Comparison of ENCODE assay signal across 11 cellular contexts in genomic region chr9:132238992-132239391, GRCh38.
A peak's percentile ranks its signal among the peaks of the same experiment; 100 is the strongest.
DNase-seq lines count a peak whose midpoint lies in the region; ATAC-seq and TF ChIP-seq lines count a peak whose summit lies in the region.
"Had no signal": no experiment of that assay in that cellular context is flagged by ENCODE, and none has a peak within 500 bp of the region (broad histone marks: within the 10 kb centered on the region; RNA-seq: fewer than 3 reads in every experiment).

No MANE protein-coding gene starts in this region.

- peak overlapping the region; percentile 66 for H3K4ac ChIP-seq in neuronal stem cell (ENCODE audit: low read length)

- H3K79me1 ChIP-seq in neuronal stem cell (ENCODE audit: low read depth, low read length) = peaks cover 1% of the 10 kb centered on the region

- TF ChIP-seq CTCF in HL-60 (IDR thresholded peaks at IDR 0.05; ENCODE audit: insufficient read depth, low read length) = no peak

- H4K91ac ChIP-seq in neuronal stem cell (ENCODE audit: low read depth, low read length, poor library complexity) = peak overlapping the region; percentile 85

- peak overlapping the region in 1 of 3 donors; percentile 28 for H3K4me3 Mint-ChIP-seq in T-cell

- peak in 1 of 2 experiments; percentile 75 for DNase-seq in HL-60 (ENCODE audit: low read depth in 1 of 2, low spot score in 1 of 2)
- peak; percentile 6 for DNase-seq in SHP77 treated with DMSO at 0.1 percent for 48 hours (lab: John Stamatoyannopoulos, UW)
- no peak for DNase-seq in neuronal stem cell (ENCODE audit: low spot score)
- no peak for DNase-seq in SIG-M5 treated with dmso at 0.1 percent for 504 hours (lab: John Stamatoyannopoulos, UW; ENCODE audit: unreplicated experiment)
- no peak for DNase-seq in T-cell
- no peak for DNase-seq in stimulated activated CD4-positive, alpha-beta T cell treated with anti-CD3 and anti-CD28 coated beads, Interleukin-4, amount 100 ng/mL, for 24 hours
- no peak for DNase-seq in KBM-7
- DNase-seq: NCI-H2029, NCI-H510A had no signal

- H3K27me3 Mint-ChIP-seq in T-cell = peaks cover 0 to 3% of the 10 kb centered on the region in 2 donors

- H2BK120ac ChIP-seq in neuronal stem cell (ENCODE audit: low read depth, low read length) = no peak overlapping the region

- H2BK15ac ChIP-seq in neuronal stem cell (ENCODE audit: low read length) = peak overlapping the region; percentile 3

- H3K4me2 ChIP-seq in BLaER1 = peak overlapping the region; percentile 98
- H3K4me2 ChIP-seq in neuronal stem cell (ENCODE audit: insufficient read depth, low read length, poor library complexity, severe bottlenecking) = no peak overlapping the region

- H3K4me1 Mint-ChIP-seq in T-cell = peaks cover 8 to 18% (median 16%) of the 10 kb centered on the region in 3 donors

- no peak for ATAC-seq in T-cell (replicated peaks in 1 of 4)

- no peak overlapping the region for H3K27ac Mint-ChIP-seq in T-cell

- no peaks in the 10 kb centered on the region for H3K9me3 Mint-ChIP-seq in T-cell

- H3K9me3 ChIP-seq in BLaER1 = no peaks in the 10 kb centered on the region
- no peaks in the 10 kb centered on the region for H3K9me3 ChIP-seq in neuronal stem cell (replicated peaks in 1 of 2; ENCODE audit: control insufficient read depth in 2 of 2, insufficient read depth in 1 of 2, low read depth in 1 of 2, low read length in 2 of 2)

- H3K23ac ChIP-seq in neuronal stem cell (ENCODE audit: low read depth, low read length, poor library complexity) = peak overlapping the region; percentile 80

- POLR2A ChIA-PET in T-cell (lab: Charles Lee) = no interaction called here

- H2BK5ac ChIP-seq in neuronal stem cell (ENCODE audit: low read length) = no peak overlapping the region

- no peak overlapping the region for H4K8ac ChIP-seq in neuronal stem cell (ENCODE audit: low read depth, low read length)

- no peak overlapping the region for H2AK5ac ChIP-seq in neuronal stem cell (ENCODE audit: low read depth, low read length)

- H3K9ac ChIP-seq in BLaER1 (no peak overlapping the region), neuronal stem cell (ENCODE audit: low read depth, low read length, poor library complexity) (peak overlapping the region; percentile 70)

- no CpG with 5 or more reads among the region's 19 CpGs for WGBS in neuronal stem cell (ENCODE audit: extremely low coverage in 2 of 2, insufficient read length in 2 of 2, insufficient replicate concordance in 1 of 2), 2 donors

- H3K36me3 ChIP-seq in BLaER1 = no peaks in the 10 kb centered on the region
- H3K36me3 ChIP-seq in neuronal stem cell (replicated peaks in 1 of 2; ENCODE audit: control insufficient read depth in 2 of 2, insufficient read depth in 2 of 2, low read length in 2 of 2) = no peaks in the 10 kb centered on the region

- H3K27ac ChIP-seq in BLaER1 (peak overlapping the region; percentile 87; the same call in 1 of the 2 replicates), HL-60 (replicated peaks) (peak overlapping the region; percentile 75), neuronal stem cell (replicated peaks; ENCODE audit: low read length) (no peak overlapping the region)
- H3K27ac ChIP-seq: RWPE1 had no signal

- H4K20me1 ChIP-seq in BLaER1 = no peaks in the 10 kb centered on the region

- H3K4me3 ChIP-seq in BLaER1 (no peak overlapping the region), HL-60 (replicated peaks; ENCODE audit: insufficient read depth, low read length) (no peak overlapping the region), neuronal stem cell (ENCODE audit: low read length in 2 of 2) (no peak overlapping the region)

- no peaks in the 10 kb centered on the region for H3K36me3 Mint-ChIP-seq in T-cell

- H3K14ac ChIP-seq in neuronal stem cell (ENCODE audit: low read length) = no peak overlapping the region

- H3K18ac ChIP-seq in neuronal stem cell (ENCODE audit: low read length) = peak overlapping the region; percentile 57

- H2AFZ ChIP-seq in neuronal stem cell (ENCODE audit: low read length) = no peak overlapping the region

- in situ Hi-C loops in KBM-7 (cut with MboI; ENCODE audit: low pct_unique_long_range_greater_than_20kb, low sequenced_read_pairs) = loop anchor here (25.0 kb wide), 1 partner anchor 477 kb away; no protein-coding TSS in a partner anchor

- H3K27me3 ChIP-seq in BLaER1 = no peaks in the 10 kb centered on the region
- H3K27me3 ChIP-seq in HL-60 (ENCODE audit: insufficient read depth, poor library complexity, severe bottlenecking) = no peaks in the 10 kb centered on the region
- H3K27me3 ChIP-seq in neuronal stem cell (ENCODE audit: control insufficient read depth in 3 of 3, insufficient read depth in 3 of 3, low read depth in 1 of 3, low read length in 3 of 3) = peaks cover 0 to 87% (median 27%) of the 10 kb centered on the region in 3 experiments

- CTCF ChIA-PET in T-cell (lab: Charles Lee) = interaction anchor here in 1 of 2 donors (0.8 kb wide), 2 partner anchors 70 to 72 kb away, joined by 3 read pairs; no protein-coding TSS in a partner anchor

- H3K4me1 ChIP-seq in BLaER1 = peaks cover 67% of the 10 kb centered on the region
- peaks cover 9 to 10% of the 10 kb centered on the region in 2 donors for H3K4me1 ChIP-seq in neuronal stem cell (ENCODE audit: control insufficient read depth in 2 of 2, insufficient read depth in 1 of 2, low read depth in 1 of 2, low read length in 2 of 2)

- peak overlapping the region; percentile 58 for H2BK12ac ChIP-seq in neuronal stem cell (ENCODE audit: low read length)
